8 cellular contexts compared by ENCODE assay signal in genomic region chr7:136114966-136115762, GRCh38.
DNase-seq lines count a peak whose midpoint lies in the region; ATAC-seq and TF ChIP-seq lines count a peak whose summit lies in the region.

No MANE protein-coding gene starts in this region.

- DNase-seq in ELR (ENCODE audit: low read depth): peak; percentile 56
- peak; percentile 80 for DNase-seq in SK-MEL-5 (ENCODE audit: low read depth, low spot score)
- DNase-seq in astrocyte of the hippocampus (ENCODE audit: low read depth, low spot score): peak; percentile 60
- peak; percentile 50 for DNase-seq in iris pigment epithelial cell (ENCODE audit: low read depth)
- peak; percentile 12 to 61 (median 22) for DNase-seq in stimulated activated CD4-positive, alpha-beta T cell treated with anti-CD3 and anti-CD28 coated beads, TNF-alpha, amount 100 ng/mL, for 24 hours (ENCODE audit: low read depth in 3 of 3)
- no peak for DNase-seq in coronary artery (ENCODE audit: low spot score)

- peak; percentile 100 for ATAC-seq in GM21360 (IDR thresholded peaks at IDR 0.05; ENCODE audit: unreplicated experiment)
- ATAC-seq in HG03460 (IDR thresholded peaks at IDR 0.05; ENCODE audit: unreplicated experiment): peak; percentile 98

- in situ Hi-C loops in SK-MEL-5 (cut with HindIII; ENCODE audit: low pct_unique_long_range_greater_than_20kb, low sequenced_read_pairs): no loop called here

- H3K27ac ChIP-seq in coronary artery: no peak overlapping the region

- H3K4me3 ChIP-seq in coronary artery: no peak overlapping the region

- no peak for TF ChIP-seq CTCF in coronary artery (IDR thresholded peaks at IDR 0.05)
